8 cellular contexts compared by ENCODE assay signal in genomic region chr10:132066186-132066585, GRCh38. TPM values are rescaled to one million over a fixed set of nuclear protein-coding genes. Genes with fewer than 3 reads are reported as not detected.
A peak's percentile ranks its signal among the peaks of the same experiment; 100 is the strongest.
DNase-seq lines count a peak whose midpoint lies in the region; ATAC-seq and TF ChIP-seq lines count a peak whose summit lies in the region.
"Had no signal": no experiment of that assay in that cellular context is flagged by ENCODE, and none has a peak within 500 bp of the region (broad histone marks: within the 10 kb centered on the region; RNA-seq: fewer than 3 reads in every experiment).

No MANE protein-coding gene starts in this region.

- H3K4me3 ChIP-seq in HUES64 (ENCODE audit: low read length) (peak overlapping the region; percentile 19), astrocyte of the cerebellum (ENCODE audit: low read depth, low read length) (peak overlapping the region; percentile 41), stomach (peak overlapping the region; percentile 44 to 55 (median 50))

- H3K9me3 ChIP-seq in HUES64 (ENCODE audit: insufficient read depth, low read depth, low read length) = no peaks in the 10 kb centered on the region
- H3K9me3 ChIP-seq in stomach = no peaks in the 10 kb centered on the region

- TF ChIP-seq CTCF in astrocyte of the cerebellum (IDR thresholded peaks at IDR 0.05; ENCODE audit: low read depth, low read length, missing control alignments) (no peak), stomach (IDR thresholded peaks at IDR 0.05) (no peak)

- H3K4me1 ChIP-seq in HUES64 (ENCODE audit: insufficient read depth, low read length) = peaks cover 10% of the 10 kb centered on the region
- H3K4me1 ChIP-seq in stomach = peaks cover 5 to 24% (median 19%) of the 10 kb centered on the region in 4 donors

- TF ChIP-seq POLR2A in stomach (IDR thresholded peaks at IDR 0.05) = no peak

- TF ChIP-seq EP300 in stomach (IDR thresholded peaks at IDR 0.05) = no peak

- H3K27me3 ChIP-seq in HUES64 (ENCODE audit: insufficient read depth, low read length) (no peaks in the 10 kb centered on the region), layer of hippocampus (ENCODE audit: control insufficient read depth, insufficient read depth, low read length) (no peaks in the 10 kb centered on the region), stomach (no peaks in the 10 kb centered on the region)

- no peaks in the 10 kb centered on the region for H3K36me3 ChIP-seq in HUES64 (ENCODE audit: insufficient read depth, low read length)
- no peaks in the 10 kb centered on the region for H3K36me3 ChIP-seq in stomach

- intact Hi-C loops in stomach (cut with DNase I; ENCODE audit: low total_unique reads) = no loop called here

- WGBS in HUES64 = 86% methylated on average over 15 of the region's 15 CpGs
- 45 to 59% (median 52%) methylated on average over 14 to 15 of the region's 15 CpGs for WGBS in stomach, 5 donors

- DNase-seq in astrocyte of the cerebellum (ENCODE audit: low read depth) = no peak
- DNase-seq in stomach = no peak
- DNase-seq in NCI-H187 treated with DMSO at 0.1 percent for 48 hours (lab: John Stamatoyannopoulos, UW) = no peak
- DNase-seq in stimulated activated CD4-positive, alpha-beta T cell treated with anti-CD3 and anti-CD28 coated beads, Interleukin-2, amount 100 ng/mL, for 24 hours = no peak
- DNase-seq: NCI-H1930 had no signal

- no peak overlapping the region for H3K27ac ChIP-seq in HUES64 (ENCODE audit: low read depth, low read length)
- H3K27ac ChIP-seq in layer of hippocampus (ENCODE audit: low read depth, low read length) = peak overlapping the region; percentile 95
- peak overlapping the region in 2 of 5 donors; percentile 69 to 71 for H3K27ac ChIP-seq in stomach

- in situ Hi-C loops in astrocyte of the cerebellum (cut with HindIII; ENCODE audit: low sequenced_read_pairs) = no loop called here

- ATAC-seq in HG03039 (IDR thresholded peaks at IDR 0.05; ENCODE audit: unreplicated experiment) = no peak

- peak overlapping the region; percentile 16; the same call in 1 of the 2 replicates for H3K9ac ChIP-seq in HUES64 (ENCODE audit: low read depth, low read length)

RNA-seq across cellular contexts. Expression of gene JAKMIP3, which starts 0.4 kb away (rescaled TPM):
- polyA plus RNA-seq in HUES64 (2013, experiment 1 of 2) = 0.50 TPM
- 0.38 TPM for polyA plus RNA-seq in HUES64 (2013, experiment 2 of 2)
- 1 to 10 TPM in 1 of 5 donors, under 1 TPM in 3, not detected in 1; 0.43 to 1.1 (median 0.51) TPM for total RNA-seq in stomach
- polyA plus RNA-seq in stomach = under 1 TPM in 2 of 3 donors, not detected in 1; 0.18 to 0.19 TPM
